In genomic region chr3:32238027-32238815, GRCh38 we compare ENCODE assay signal across 8 cellular contexts. TPM values are rescaled to one million over a fixed set of nuclear protein-coding genes. Genes with fewer than 3 reads are reported as not detected.
DNase-seq lines count a peak whose midpoint lies in the region; ATAC-seq and TF ChIP-seq lines count a peak whose summit lies in the region.

Gene CMTM8 (plus strand): TSS chr3:32238680. CDS start chr3:32238973, 293 bp downstream.

- H3K4me1 ChIP-seq in CD4-positive, CD25-positive, alpha-beta regulatory T cell (ENCODE audit: control insufficient read depth, insufficient read depth, low read length, poor library complexity, severe bottlenecking): peaks cover 27% of the 10 kb centered on the region

- no peak within 1 kb of the TSS for H3K27ac ChIP-seq in CD4-positive, CD25-positive, alpha-beta regulatory T cell (ENCODE audit: insufficient read depth, low read length, poor library complexity, severe bottlenecking)
- H3K27ac ChIP-seq in WERI-Rb-1: no peak within 1 kb of the TSS

- peaks cover 0 to 2% (median 0%) of the 10 kb centered on the region in 7 donors for H3K9me3 Mint-ChIP-seq in CD4-positive, CD25-positive, alpha-beta regulatory T cell

- H3K36me3 Mint-ChIP-seq in CD4-positive, CD25-positive, alpha-beta regulatory T cell: no peaks in the 10 kb centered on the region

- H3K9me3 ChIP-seq in CD4-positive, CD25-positive, alpha-beta regulatory T cell (ENCODE audit: control insufficient read depth in 2 of 2, low read length in 2 of 2): no peaks in the 10 kb centered on the region
- no peaks in the 10 kb centered on the region for H3K9me3 ChIP-seq in WERI-Rb-1 (ENCODE audit: severe bottlenecking)

- peaks cover 4 to 45% (median 32%) of the 10 kb centered on the region in 4 donors for H3K4me1 Mint-ChIP-seq in CD4-positive, CD25-positive, alpha-beta regulatory T cell

- H3K27ac Mint-ChIP-seq in CD4-positive, CD25-positive, alpha-beta regulatory T cell: peak within 1 kb of the TSS in 2 of 3 donors; percentile 63 to 80

- ATAC-seq in CD4-positive, CD25-positive, alpha-beta regulatory T cell (ENCODE audit: low read depth in 2 of 2): peak; percentile 75 to 76
- ATAC-seq in GM21526 (IDR thresholded peaks at IDR 0.05; ENCODE audit: low FRiP score, unreplicated experiment): peak; percentile 71
- peak; percentile 81 for ATAC-seq in left lobe of liver

- peaks cover 32% of the 10 kb centered on the region for H3K27me3 Mint-ChIP-seq in CD4-positive, CD25-positive, alpha-beta regulatory T cell

- H3K4me3 Mint-ChIP-seq in CD4-positive, CD25-positive, alpha-beta regulatory T cell: peak within 1 kb of the TSS; percentile 87 to 92 (median 88)

- TF ChIP-seq CTCF in WERI-Rb-1 (IDR thresholded peaks at IDR 0.05; ENCODE audit: low read depth, low read length) (no peak), cardiac fibroblast (IDR thresholded peaks at IDR 0.05; ENCODE audit: low read depth, low read length) (no peak)

- peaks cover 2% of the 10 kb centered on the region for H3K36me3 ChIP-seq in CD4-positive, CD25-positive, alpha-beta regulatory T cell (ENCODE audit: control insufficient read depth, insufficient read depth, low read length)
- no peaks in the 10 kb centered on the region for H3K36me3 ChIP-seq in WERI-Rb-1

- H3K27me3 ChIP-seq in CD4-positive, CD25-positive, alpha-beta regulatory T cell (ENCODE audit: control insufficient read depth, insufficient read depth, low read length): peaks cover 6% of the 10 kb centered on the region
- no peaks in the 10 kb centered on the region for H3K27me3 ChIP-seq in WERI-Rb-1 (ENCODE audit: insufficient read depth, low read depth, severe bottlenecking)

- H3K4me3 ChIP-seq in CD4-positive, CD25-positive, alpha-beta regulatory T cell (ENCODE audit: low read depth, low read length): peak within 1 kb of the TSS; percentile 76
- H3K4me3 ChIP-seq in WERI-Rb-1 (ENCODE audit: low read depth, low read length) (peak within 1 kb of the TSS; percentile 69), cardiac fibroblast (replicated peaks in 1 of 2; ENCODE audit: low read depth in 2 of 2, low read length in 2 of 2) (peak within 1 kb of the TSS; percentile 71 to 80)

- DNase-seq in CD4-positive, CD25-positive, alpha-beta regulatory T cell: peak; percentile 61 to 85 (median 64)
- peak; percentile 47 for DNase-seq in NCI-H1105 (lab: John Stamatoyannopoulos, UW)
- DNase-seq in WERI-Rb-1: peak; percentile 71
- peak; percentile 24 to 54 for DNase-seq in cardiac fibroblast (ENCODE audit: low read depth in 2 of 2)
- peak; percentile 85 for DNase-seq in left lobe of liver (ENCODE audit: low spot score)
- DNase-seq in stimulated activated CD4-positive, alpha-beta T cell treated with anti-CD3 and anti-CD28 coated beads, Interleukin-4, amount 100 ng/mL, for 24 hours: peak; percentile 60
- no peak for DNase-seq in KG1 (lab: John Stamatoyannopoulos, UW)

RNA-seq across cellular contexts. Expression of gene CMTM8, which starts in this region (rescaled TPM):
- 6.0 TPM for total RNA-seq in CD4-positive, CD25-positive, alpha-beta regulatory T cell
- polyA plus RNA-seq in CD4-positive, CD25-positive, alpha-beta regulatory T cell: 10 to 100 TPM in 3 of 4 donors, 1 to 10 TPM in 1; 5.8 to 14.6 (median 13.3) TPM
- 17.1 TPM for total RNA-seq in left lobe of liver
